In the genomic region with DNA sequence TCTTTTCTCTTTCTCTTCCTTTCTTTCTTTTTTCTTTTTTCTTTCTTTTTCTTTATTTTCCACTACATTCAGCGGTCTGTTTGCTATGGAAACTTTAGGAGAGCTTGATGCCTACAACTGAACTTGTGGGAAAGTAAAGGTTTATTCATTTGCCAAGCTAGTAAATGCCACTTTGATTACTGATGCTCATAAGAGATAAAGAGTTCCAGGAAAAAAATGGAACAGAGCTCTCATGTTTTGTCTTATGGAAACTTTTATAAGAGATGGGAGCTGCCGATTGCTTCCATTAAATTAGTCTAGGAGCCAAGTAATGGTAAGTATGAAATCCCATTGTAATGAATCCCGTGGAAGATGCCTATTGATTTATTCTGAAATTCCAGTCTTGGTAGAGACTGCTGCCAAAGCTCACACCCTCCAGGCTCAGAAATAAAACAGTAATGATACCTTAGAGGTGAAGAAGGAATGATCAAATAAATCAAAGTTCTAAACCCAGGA, we compare ENCODE assay signal across 31 cellular contexts. TPM values are rescaled to one million over a fixed set of nuclear protein-coding genes. Genes with fewer than 3 reads are reported as not detected.
"Had no signal": no experiment of that assay in that cellular context is flagged by ENCODE, and none has a peak within 500 bp of the region (broad histone marks: within the 10 kb centered on the region; RNA-seq: fewer than 3 reads in every experiment).

No MANE protein-coding gene starts in this region.

- H3K4me1 ChIP-seq: colonic mucosa, left ventricle myocardium inferior, testis, transverse colon had no signal

- H3K4me3 Mint-ChIP-seq: activated naive CD4-positive, alpha-beta T cell treated with anti-CD3 and anti-CD28 coated beads for 36 hours; activated naive CD8-positive, alpha-beta T cell treated with anti-CD3 and anti-CD28 coated beads for 36 hours; brain; natural killer cell treated with Interleukin-12 subunit alpha and Interleukin-12 subunit beta and Interleukin-15 and Interleukin-18, amount 100 ng/mL, for 72 hours had no signal

- H3K36me3 Mint-ChIP-seq: activated naive CD8-positive, alpha-beta T cell treated with anti-CD3 and anti-CD28 coated beads for 36 hours; brain; natural killer cell treated with Interleukin-12 subunit alpha and Interleukin-12 subunit beta and Interleukin-15 and Interleukin-18, amount 100 ng/mL, for 72 hours had no signal

- H3K27me3 Mint-ChIP-seq: activated naive CD8-positive, alpha-beta T cell treated with anti-CD3 and anti-CD28 coated beads for 36 hours; brain had no signal

- H3K27me3 ChIP-seq: adrenal gland, cardiac muscle cell, colonic mucosa, neutrophil, testis, transverse colon had no signal

- H3K27ac ChIP-seq: adrenal gland, cardiac muscle cell, colonic mucosa, epithelial cell of prostate, left ventricle myocardium inferior, skin epidermis, testis, transverse colon had no signal

- ATAC-seq: mucosa of descending colon; natural killer cell treated with Interleukin-12 subunit alpha and Interleukin-12 subunit beta and Interleukin-15 and Interleukin-18, amount 100 ng/mL, for 72 hours; sciatic nerve; stimulated activated naive CD8-positive, alpha-beta T cell treated with anti-CD3 and anti-CD28 coated beads, Interleukin-15, Interleukin-2, amounts not matched to agents 100 U/mL and 50 U/mL, for 24 hours had no signal

- H3K27ac Mint-ChIP-seq: activated naive CD4-positive, alpha-beta T cell treated with anti-CD3 and anti-CD28 coated beads for 36 hours; activated naive CD8-positive, alpha-beta T cell treated with anti-CD3 and anti-CD28 coated beads for 36 hours; natural killer cell treated with Interleukin-12 subunit alpha and Interleukin-12 subunit beta and Interleukin-15 and Interleukin-18, amount 100 ng/mL, for 72 hours had no signal

- H3K9me3 ChIP-seq: adrenal gland, colonic mucosa, left ventricle myocardium inferior, mucosa of descending colon, neutrophil, testis, transverse colon had no signal

- H3K9me3 Mint-ChIP-seq: activated naive CD4-positive, alpha-beta T cell treated with anti-CD3 and anti-CD28 coated beads for 36 hours; activated naive CD8-positive, alpha-beta T cell treated with anti-CD3 and anti-CD28 coated beads for 36 hours; brain; natural killer cell treated with Interleukin-12 subunit alpha and Interleukin-12 subunit beta and Interleukin-15 and Interleukin-18, amount 100 ng/mL, for 72 hours had no signal

- H3K4me3 ChIP-seq: adrenal gland, cardiac muscle cell, colonic mucosa, left ventricle myocardium inferior, lung, mucosa of descending colon, skin epidermis, testis, transverse colon had no signal

- H3K4me1 Mint-ChIP-seq: activated naive CD8-positive, alpha-beta T cell treated with anti-CD3 and anti-CD28 coated beads for 36 hours had no signal

- H3K36me3 ChIP-seq: adrenal gland, cardiac muscle cell, colonic mucosa, left ventricle myocardium inferior, neutrophil, transverse colon had no signal

- DNase-seq: activated CD4-positive, alpha-beta T cell treated with anti-CD3 and anti-CD28 coated beads for 4 hours; activated CD4-positive, alpha-beta T cell treated with anti-CD3 and anti-CD28 coated beads, Interleukin-2, amount 50 U/mL, for 4 hours; activated effector memory CD4-positive, alpha-beta T cell treated with Interleukin-2 at 50 U/mL for 16 hours; activated naive CD4-positive, alpha-beta T cell treated with anti-CD3 and anti-CD28 coated beads for 36 hours; activated naive CD8-positive, alpha-beta T cell treated with anti-CD3 and anti-CD28 coated beads for 36 hours; adrenal gland; aorta; cerebellar nuclear complex; colonic mucosa; effector CD8-positive, alpha-beta T cell; islet precursor cell; left ventricle myocardium inferior; mesendoderm; mucosa of descending colon; retina; stimulated activated CD4-positive, alpha-beta T cell treated with anti-CD3 and anti-CD28 coated beads, Interleukin-12 subunit alpha, Interleukin-12 subunit beta, amount 100 ng/mL, for 4 hours; stimulated activated CD4-positive, alpha-beta T cell treated with anti-CD3 and anti-CD28 coated beads, Interleukin-4, amount 100 ng/mL, for 1 hour; stimulated activated naive CD8-positive, alpha-beta T cell treated with anti-CD3 and anti-CD28 coated beads, Interleukin-15, Interleukin-2, amounts not matched to agents 100 U/mL and 50 U/mL, for 24 hours; testis; transverse colon had no signal

RNA-seq across cellular contexts. Expression of gene ANKFN1, which starts 7.2 kb away (rescaled TPM):
- total RNA-seq: activated naive CD4-positive, alpha-beta T cell treated with anti-CD3 and anti-CD28 coated beads for 36 hours; activated naive CD8-positive, alpha-beta T cell treated with anti-CD3 and anti-CD28 coated beads for 36 hours; dermis microvascular lymphatic vessel endothelial cell; left ventricle myocardium inferior; myocyte; natural killer cell treated with Interleukin-12 subunit alpha and Interleukin-12 subunit beta and Interleukin-15 and Interleukin-18, amount 100 ng/mL, for 72 hours; osteocyte had no signal
- polyA plus RNA-seq: cardiac muscle cell had no signal
